8 cellular contexts compared by ENCODE assay signal in the genomic region with DNA sequence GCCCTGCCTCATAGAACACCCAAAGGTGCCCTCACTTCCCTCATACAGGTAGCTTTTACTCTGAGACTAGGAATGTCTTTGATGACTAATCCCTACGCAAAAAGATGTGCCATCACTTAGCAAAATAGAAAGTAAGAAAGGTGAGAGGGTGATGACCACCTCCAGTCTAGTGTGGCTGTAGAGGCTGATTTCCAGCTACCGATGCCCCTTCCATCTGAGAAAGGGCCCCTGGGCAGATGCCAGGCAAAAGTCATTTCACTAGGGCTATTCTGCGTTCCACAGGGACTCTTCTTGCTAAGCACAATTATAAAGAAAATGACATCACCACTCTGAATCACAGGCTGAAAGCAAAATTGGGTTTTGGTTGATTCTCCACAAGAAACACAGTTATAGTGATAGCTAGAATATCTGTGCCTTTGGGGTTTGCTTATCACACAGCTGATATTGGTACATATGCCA.
A peak's percentile ranks its signal among the peaks of the same experiment; 100 is the strongest.
DNase-seq lines count a peak whose midpoint lies in the region; ATAC-seq and TF ChIP-seq lines count a peak whose summit lies in the region.

No MANE protein-coding gene starts in this region.

- intact Hi-C loops in dendritic cell treated with granulocyte-macrophage colony-stimulating factor and Interleukin-4, amounts not matched to agents 40 ng/mL and 50 ng/mL, for 4 days (cut with micrococcal nuclease): no loop called here

- H3K4me3 ChIP-seq in ACC112 (ENCODE audit: low read depth, low read length): no peak overlapping the region
- H3K4me3 ChIP-seq in BE2C (ENCODE audit: low read depth, low read length): no peak overlapping the region

- H3K27me3 ChIP-seq in ACC112 (ENCODE audit: insufficient read depth, low read length) (no peaks in the 10 kb centered on the region), BE2C (no peaks in the 10 kb centered on the region)

- H3K27me3 Mint-ChIP-seq in dendritic cell treated with granulocyte-macrophage colony-stimulating factor and Interleukin-4, amounts not matched to agents 40 ng/mL and 50 ng/mL, for 4 days: no peaks in the 10 kb centered on the region
- H3K27me3 Mint-ChIP-seq in progenitor cell of endocrine pancreas: no peaks in the 10 kb centered on the region

- no peak overlapping the region for H2AFZ ChIP-seq in ACC112 (ENCODE audit: low read length, unreplicated experiment)

- peaks cover 92% of the 10 kb centered on the region for H3K4me1 Mint-ChIP-seq in dendritic cell treated with granulocyte-macrophage colony-stimulating factor and Interleukin-4, amounts not matched to agents 40 ng/mL and 50 ng/mL, for 4 days (ENCODE audit: low read depth)
- H3K4me1 Mint-ChIP-seq in progenitor cell of endocrine pancreas (ENCODE audit: low read depth): peaks cover 65% of the 10 kb centered on the region

- 0 out of 2 replicates have a peak overlapping the region, but pooled peaks have one; percentile 6 for H3K27ac ChIP-seq in ACC112 (ENCODE audit: low read depth, low read length)

- no peaks in the 10 kb centered on the region for H3K9me3 Mint-ChIP-seq in dendritic cell treated with granulocyte-macrophage colony-stimulating factor and Interleukin-4, amounts not matched to agents 40 ng/mL and 50 ng/mL, for 4 days
- H3K9me3 Mint-ChIP-seq in progenitor cell of endocrine pancreas (ENCODE audit: low read depth): no peaks in the 10 kb centered on the region

- H3K4me3 Mint-ChIP-seq in dendritic cell treated with granulocyte-macrophage colony-stimulating factor and Interleukin-4, amounts not matched to agents 40 ng/mL and 50 ng/mL, for 4 days: no peak overlapping the region
- H3K4me3 Mint-ChIP-seq in progenitor cell of endocrine pancreas (ENCODE audit: low read depth): no peak overlapping the region

- H3K9me3 ChIP-seq in BE2C: no peaks in the 10 kb centered on the region

- peak; percentile 34 for DNase-seq in M059J (ENCODE audit: low read depth)
- DNase-seq in progenitor cell of endocrine pancreas (ENCODE audit: low spot score, unreplicated experiment): no peak
- DNase-seq in BE2C: no peak
- DNase-seq in HCEC 1CT: no peak

- H3K36me3 ChIP-seq in ACC112 (ENCODE audit: insufficient read depth, low read length): no peaks in the 10 kb centered on the region
- H3K36me3 ChIP-seq in BE2C: peaks cover 20% of the 10 kb centered on the region

- TF ChIP-seq CTCF in progenitor cell of endocrine pancreas (IDR thresholded peaks at IDR 0.05; ENCODE audit: unreplicated experiment) (no peak), BE2C (IDR thresholded peaks at IDR 0.05; ENCODE audit: low read depth, low read length) (no peak)

- peak overlapping the region; percentile 91 for H3K27ac Mint-ChIP-seq in dendritic cell treated with granulocyte-macrophage colony-stimulating factor and Interleukin-4, amounts not matched to agents 40 ng/mL and 50 ng/mL, for 4 days
- peak overlapping the region; percentile 60 for H3K27ac Mint-ChIP-seq in progenitor cell of endocrine pancreas

- peaks cover 53% of the 10 kb centered on the region for H3K4me1 ChIP-seq in ACC112 (ENCODE audit: control insufficient read depth, insufficient read depth, low read length, unreplicated experiment)
- H3K4me1 ChIP-seq in BE2C: peaks cover 43% of the 10 kb centered on the region

- peaks cover 77% of the 10 kb centered on the region for H3K36me3 Mint-ChIP-seq in dendritic cell treated with granulocyte-macrophage colony-stimulating factor and Interleukin-4, amounts not matched to agents 40 ng/mL and 50 ng/mL, for 4 days (ENCODE audit: low read depth)
- peaks cover 11% of the 10 kb centered on the region for H3K36me3 Mint-ChIP-seq in progenitor cell of endocrine pancreas (ENCODE audit: insufficient read depth)

- ATAC-seq in HG03135 (IDR thresholded peaks at IDR 0.05; ENCODE audit: unreplicated experiment) (no peak), GM21526 (IDR thresholded peaks at IDR 0.05; ENCODE audit: low FRiP score, unreplicated experiment) (no peak)

- H3K79me2 ChIP-seq in ACC112 (ENCODE audit: control insufficient read depth, insufficient read depth, low read length, unreplicated experiment): peaks cover 80% of the 10 kb centered on the region
